In genomic region chr1:28577052-28577678, GRCh38 we compare ENCODE assay signal across 2 cellular contexts.
TF ChIP-seq lines count a peak whose summit lies in the region.

No MANE protein-coding gene starts in this region.

TF ChIP-seq in HepG2, 621 proteins besides CTCF, POLR2A, EP300 and RAD21:
- TF ChIP-seq KDM2A (CRISPR knock-in tag; IDR thresholded peaks at IDR 0.05; ENCODE audit: borderline replicate concordance, low read depth) = 0 out of 2 replicates have a peak, but pooled peaks have one; percentile 6
- no peak for TF ChIP-seq KLF11 (CRISPR knock-in tag; IDR thresholded peaks at IDR 0.05)
- 0 out of 2 replicates have a peak, but pooled peaks have one; percentile 18 for TF ChIP-seq ZNF788 (CRISPR knock-in tag; IDR thresholded peaks at IDR 0.05; ENCODE audit: borderline replicate concordance)
- TF ChIP-seq ZNF749 (CRISPR knock-in tag; IDR thresholded peaks at IDR 0.05; ENCODE audit: borderline replicate concordance) = 0 out of 2 replicates have a peak, but pooled peaks have one; percentile 55
- TF ChIP-seq FUBP1 (CRISPR knock-in tag; IDR thresholded peaks at IDR 0.05; ENCODE audit: borderline replicate concordance) = 0 out of 2 replicates have a peak, but pooled peaks have one; percentile 70
- 0 out of 2 replicates have a peak, but pooled peaks have one; percentile 32 for TF ChIP-seq SSRP1 (CRISPR knock-in tag; IDR thresholded peaks at IDR 0.05)
- TF ChIP-seq, protein P1, sequence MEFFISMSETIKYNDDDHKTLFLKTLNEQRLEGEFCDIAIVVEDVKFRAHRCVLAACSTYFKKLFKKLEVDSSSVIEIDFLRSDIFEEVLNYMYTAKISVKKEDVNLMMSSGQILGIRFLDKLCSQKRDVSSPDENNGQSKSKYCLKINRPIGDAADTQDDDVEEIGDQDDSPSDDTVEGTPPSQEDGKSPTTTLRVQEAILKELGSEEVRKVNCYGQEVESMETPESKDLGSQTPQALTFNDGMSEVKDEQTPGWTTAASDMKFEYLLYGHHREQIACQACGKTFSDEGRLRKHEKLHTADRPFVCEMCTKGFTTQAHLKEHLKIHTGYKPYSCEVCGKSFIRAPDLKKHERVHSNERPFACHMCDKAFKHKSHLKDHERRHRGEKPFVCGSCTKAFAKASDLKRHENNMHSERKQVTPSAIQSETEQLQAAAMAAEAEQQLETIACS (CRISPR knock-in tag; IDR thresholded peaks at IDR 0.05) = no peak
- no peak for TF ChIP-seq ZNF775 (CRISPR knock-in tag; IDR thresholded peaks at IDR 0.05; ENCODE audit: borderline replicate concordance)
- 0 out of 2 replicates have a peak, but pooled peaks have one; percentile 5 for TF ChIP-seq BCL6 (CRISPR knock-in tag; IDR thresholded peaks at IDR 0.05)
- TF ChIP-seq RFXANK (CRISPR knock-in tag; IDR thresholded peaks at IDR 0.05) = 0 out of 2 replicates have a peak, but pooled peaks have one; percentile 36
- TF ChIP-seq, protein P2, sequence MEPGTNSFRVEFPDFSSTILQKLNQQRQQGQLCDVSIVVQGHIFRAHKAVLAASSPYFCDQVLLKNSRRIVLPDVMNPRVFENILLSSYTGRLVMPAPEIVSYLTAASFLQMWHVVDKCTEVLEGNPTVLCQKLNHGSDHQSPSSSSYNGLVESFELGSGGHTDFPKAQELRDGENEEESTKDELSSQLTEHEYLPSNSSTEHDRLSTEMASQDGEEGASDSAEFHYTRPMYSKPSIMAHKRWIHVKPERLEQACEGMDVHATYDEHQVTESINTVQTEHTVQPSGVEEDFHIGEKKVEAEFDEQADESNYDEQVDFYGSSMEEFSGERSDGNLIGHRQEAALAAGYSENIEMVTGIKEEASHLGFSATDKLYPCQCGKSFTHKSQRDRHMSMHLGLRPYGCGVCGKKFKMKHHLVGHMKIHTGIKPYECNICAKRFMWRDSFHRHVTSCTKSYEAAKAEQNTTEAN (CRISPR knock-in tag; conservative IDR thresholded peaks at IDR 0.05) = no peak
- peak; percentile 89 for TF ChIP-seq ZC3H4 (CRISPR knock-in tag; IDR thresholded peaks at IDR 0.05; ENCODE audit: borderline replicate concordance)
- TF ChIP-seq ZC3H13 (CRISPR knock-in tag; IDR thresholded peaks at IDR 0.05) = peak; percentile 73; the same call in 1 of the 2 replicates
- TF ChIP-seq ZNF234 (CRISPR knock-in tag; conservative IDR thresholded peaks at IDR 0.05) = no peak
- no peak for TF ChIP-seq ZNF512B (CRISPR knock-in tag; IDR thresholded peaks at IDR 0.05; ENCODE audit: borderline replicate concordance)
- no peak for TF ChIP-seq HOXA3 (CRISPR knock-in tag; IDR thresholded peaks at IDR 0.05)
- TF ChIP-seq, protein P3, sequence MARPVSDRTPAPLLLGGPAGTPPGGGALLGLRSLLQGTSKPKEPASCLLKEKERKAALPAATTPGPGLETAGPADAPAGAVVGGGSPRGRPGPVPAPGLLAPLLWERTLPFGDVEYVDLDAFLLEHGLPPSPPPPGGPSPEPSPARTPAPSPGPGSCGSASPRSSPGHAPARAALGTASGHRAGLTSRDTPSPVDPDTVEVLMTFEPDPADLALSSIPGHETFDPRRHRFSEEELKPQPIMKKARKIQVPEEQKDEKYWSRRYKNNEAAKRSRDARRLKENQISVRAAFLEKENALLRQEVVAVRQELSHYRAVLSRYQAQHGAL (CRISPR knock-in tag; IDR thresholded peaks at IDR 0.05; ENCODE audit: not compliant biosample characterization) = no peak
- peak; percentile 13; the same call in 1 of the 2 replicates for TF ChIP-seq GATA4 (IDR thresholded peaks at IDR 0.05; ENCODE audit: borderline replicate concordance, low read depth)
- no peak for TF ChIP-seq RBAK (CRISPR knock-in tag; IDR thresholded peaks at IDR 0.05)
- peak; percentile 87 for TF ChIP-seq RBM22 (optimal IDR thresholded peaks at IDR 0.05; ENCODE audit: low read length)
- no peak for TF ChIP-seq ELF3 (CRISPR knock-in tag; IDR thresholded peaks at IDR 0.05)
- TF ChIP-seq POLR2G (IDR thresholded peaks at IDR 0.05; ENCODE audit: low read depth, low read length) = peak; percentile 60

TF ChIP-seq in K562, 482 proteins besides CTCF, POLR2A, EP300 and RAD21 (continues in another document):
- TF ChIP-seq NCOR1 (IDR thresholded peaks at IDR 0.05) (0 out of 2 replicates have a peak, but pooled peaks have one; percentile 5), FUS (optimal IDR thresholded peaks at IDR 0.05; ENCODE audit: low read depth, low read length) (peak; percentile 29), ATF7 (IDR thresholded peaks at IDR 0.05) (no peak), ARNT (IDR thresholded peaks at IDR 0.05) (no peak), SIN3A (IDR thresholded peaks at IDR 0.05; ENCODE audit: borderline replicate concordance in 2 of 2, control insufficient read depth in 1 of 2, low read depth in 2 of 2, low read length in 2 of 2) (0 out of 4 replicates have a peak, but pooled peaks of 1 of the 2 experiments have one; percentile 37), ZBED1 (IDR thresholded peaks at IDR 0.05) (peak; percentile 51; the same call in 1 of the 2 replicates), RNF2 (IDR thresholded peaks at IDR 0.05) (peak; percentile 24; the same call in 1 of the 2 replicates), SP1 (CRISPR knock-in tag; IDR thresholded peaks at IDR 0.05) (0 out of 2 replicates have a peak, but pooled peaks have one; percentile 18), NFE2 (IDR thresholded peaks at IDR 0.05; ENCODE audit: low read depth) (no peak), MBD2 (IDR thresholded peaks at IDR 0.05; ENCODE audit: borderline replicate concordance, low read depth) (peak; percentile 49; the same call in 1 of the 2 replicates), PML (IDR thresholded peaks at IDR 0.05; ENCODE audit: low read length) (peak; percentile 55; the same call in 1 of the 2 replicates), CEBPB (tag; IDR thresholded peaks at IDR 0.05) (no peak), MYNN (IDR thresholded peaks at IDR 0.05) (peak; percentile 66), MYNN (CRISPR knock-in tag; IDR thresholded peaks at IDR 0.05) (no peak), NFIC (IDR thresholded peaks at IDR 0.05) (no peak), ZNF696 (CRISPR knock-in tag; conservative IDR thresholded peaks at IDR 0.05) (no peak), BRCA1 (IDR thresholded peaks at IDR 0.05) (no peak), BRCA1 (CRISPR knock-in tag; IDR thresholded peaks at IDR 0.05) (no peak), ZNF445 (CRISPR knock-in tag; IDR thresholded peaks at IDR 0.05; ENCODE audit: low read depth) (no peak), SUPT5H (IDR thresholded peaks at IDR 0.05) (peak; percentile 73), SAFB (IDR thresholded peaks at IDR 0.05; ENCODE audit: borderline replicate concordance, low read depth, low read length) (no peak), ZNF695 (CRISPR knock-in tag; IDR thresholded peaks at IDR 0.05) (no peak), POLR2B (IDR thresholded peaks at IDR 0.05; ENCODE audit: low read depth, partially characterized antibody) (peak; percentile 36), POLR2AphosphoS5 (IDR thresholded peaks at IDR 0.05; ENCODE audit: control insufficient read depth, insufficient read depth, low read depth, low read length) (peak; percentile 36; the same call in 1 of the 2 replicates), KDM5B (IDR thresholded peaks at IDR 0.05; ENCODE audit: insufficient replicate concordance, low read depth, low read length) (peak; percentile 72), ELF2 (CRISPR knock-in tag; IDR thresholded peaks at IDR 0.05) (no peak), KLF6 (CRISPR knock-in tag; IDR thresholded peaks at IDR 0.05; ENCODE audit: borderline replicate concordance) (no peak), CHD7 (IDR thresholded peaks at IDR 0.05; ENCODE audit: low read depth, low read length) (peak; percentile 74), CREB3L1 (IDR thresholded peaks at IDR 0.05; ENCODE audit: borderline replicate concordance, low read depth) (no peak), HDAC8 (tag; IDR thresholded peaks at IDR 0.05) (no peak)
- TF ChIP-seq, protein P4, sequence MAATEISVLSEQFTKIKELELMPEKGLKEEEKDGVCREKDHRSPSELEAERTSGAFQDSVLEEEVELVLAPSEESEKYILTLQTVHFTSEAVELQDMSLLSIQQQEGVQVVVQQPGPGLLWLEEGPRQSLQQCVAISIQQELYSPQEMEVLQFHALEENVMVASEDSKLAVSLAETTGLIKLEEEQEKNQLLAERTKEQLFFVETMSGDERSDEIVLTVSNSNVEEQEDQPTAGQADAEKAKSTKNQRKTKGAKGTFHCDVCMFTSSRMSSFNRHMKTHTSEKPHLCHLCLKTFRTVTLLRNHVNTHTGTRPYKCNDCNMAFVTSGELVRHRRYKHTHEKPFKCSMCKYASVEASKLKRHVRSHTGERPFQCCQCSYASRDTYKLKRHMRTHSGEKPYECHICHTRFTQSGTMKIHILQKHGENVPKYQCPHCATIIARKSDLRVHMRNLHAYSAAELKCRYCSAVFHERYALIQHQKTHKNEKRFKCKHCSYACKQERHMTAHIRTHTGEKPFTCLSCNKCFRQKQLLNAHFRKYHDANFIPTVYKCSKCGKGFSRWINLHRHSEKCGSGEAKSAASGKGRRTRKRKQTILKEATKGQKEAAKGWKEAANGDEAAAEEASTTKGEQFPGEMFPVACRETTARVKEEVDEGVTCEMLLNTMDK (IDR thresholded peaks at IDR 0.05; ENCODE audit: borderline replicate concordance, insufficient read depth, low read depth, low read length, poor library complexity, severe bottlenecking) = no peak
